ENCODE assay signal across 8 cellular contexts in genomic region chr10:133388973-133389818, GRCh38. TPM values are rescaled to one million over a fixed set of nuclear protein-coding genes. Genes with fewer than 3 reads are reported as not detected.
DNase-seq lines count a peak whose midpoint lies in the region; ATAC-seq, FAIRE-seq and TF ChIP-seq lines count a peak whose summit lies in the region.

No MANE protein-coding gene starts in this region.

- H3K9me2 ChIP-seq in PC-9 (ENCODE audit: insufficient read depth), result no peaks in the 10 kb centered on the region

- CTCF ChIA-PET in PC-9 (lab: Charles Lee), result interaction anchor here (0.6 kb wide), 1 partner anchor 50 kb away, joined by 3 read pairs; no protein-coding TSS in a partner anchor

- H3K4me1 ChIP-seq in BLaER1 treated with 17β-estradiol and CSF1 and Interleukin-3, amounts not matched to agents 10 nM and 100 nM, result peaks cover 51 to 78% (median 68%) of the 10 kb centered on the region in 10 experiments
- no peaks in the 10 kb centered on the region for H3K4me1 ChIP-seq in kidney (ENCODE audit: control insufficient read depth in 1 of 2, insufficient read depth in 1 of 2, low read depth in 1 of 2, low read length in 2 of 2)
- peaks cover 4% of the 10 kb centered on the region; the same call in 1 of the 2 replicates for H3K4me1 ChIP-seq in PC-9 (replicated peaks; ENCODE audit: insufficient read depth)

- no peaks in the 10 kb centered on the region for H3K27me3 ChIP-seq in BLaER1 treated with 17β-estradiol and CSF1 and Interleukin-3, amounts not matched to agents 10 nM and 100 nM
- H3K27me3 ChIP-seq in PC-9 (ENCODE audit: insufficient read depth, low read depth), result no peaks in the 10 kb centered on the region

- peak; percentile 76 for ATAC-seq in HG03108 (IDR thresholded peaks at IDR 0.05; ENCODE audit: unreplicated experiment)

- H3K4me2 ChIP-seq in BLaER1 treated with 17β-estradiol and CSF1 and Interleukin-3, amounts not matched to agents 10 nM and 100 nM, result peak overlapping the region; percentile 95 to 100 (median 100)
- no peak overlapping the region for H3K4me2 ChIP-seq in PC-9

- no peaks in the 10 kb centered on the region for H3K79me2 ChIP-seq in PC-9 (ENCODE audit: low read depth)

- H3K4me3 ChIP-seq in BLaER1 treated with 17β-estradiol and CSF1 and Interleukin-3, amounts not matched to agents 10 nM and 100 nM, result peak overlapping the region; percentile 54 to 78 (median 72)
- H3K4me3 ChIP-seq in kidney (ENCODE audit: low read length in 2 of 2), result no peak overlapping the region
- H3K4me3 ChIP-seq in PC-9, result no peak overlapping the region

- peaks cover 0 to 4% (median 0%) of the 10 kb centered on the region in 11 experiments; a peak in 1 of 22 replicates for H3K36me3 ChIP-seq in BLaER1 treated with 17β-estradiol and CSF1 and Interleukin-3, amounts not matched to agents 10 nM and 100 nM
- H3K36me3 ChIP-seq in kidney (ENCODE audit: control insufficient read depth in 1 of 2, insufficient read depth in 2 of 2, low read length in 2 of 2) (peaks cover 0 to 4% of the 10 kb centered on the region in 2 donors), PC-9 (ENCODE audit: low read depth) (no peaks in the 10 kb centered on the region)

- H3K9ac ChIP-seq in BLaER1 treated with 17β-estradiol and CSF1 and Interleukin-3, amounts not matched to agents 10 nM and 100 nM, result peak overlapping the region; percentile 69 to 88 (median 82)
- no peak overlapping the region for H3K9ac ChIP-seq in kidney (ENCODE audit: low read length in 2 of 2)

- POLR2A ChIA-PET in PC-9 (lab: Charles Lee; ENCODE audit: unreplicated experiment), result no interaction called here

- no peak for TF ChIP-seq CTCF in kidney (IDR thresholded peaks at IDR 0.05; ENCODE audit: borderline replicate concordance, extremely low read depth, insufficient read depth)
- TF ChIP-seq CTCF in PC-9 (conservative IDR thresholded peaks at IDR 0.05), result no peak

- DNase-seq in T-helper 2 cell (peak in 3 of 5 experiments; percentile 15 to 89 (median 49)), kidney (peak; percentile 71), PC-9 (no peak), NCI-H2171 treated with DMSO at 0.1 percent for 48 hours (lab: John Stamatoyannopoulos, UW) (no peak)
- no peak for DNase-seq in effector CD8-positive, alpha-beta T cell (lab: John Stamatoyannopoulos, UW)

- peak; percentile 55 for TF ChIP-seq POLR2A in GM19193 (IDR thresholded peaks at IDR 0.05; ENCODE audit: extremely low read depth, insufficient read depth, insufficient read length)

- peaks cover 15% of the 10 kb centered on the region; the same call in 1 of the 2 replicates for H3F3A ChIP-seq in PC-9 (ENCODE audit: insufficient read depth, low read depth)

- peak overlapping the region; percentile 23 to 92 (median 85); a peak in 21 of 22 replicates for H3K27ac ChIP-seq in BLaER1 treated with 17β-estradiol and CSF1 and Interleukin-3, amounts not matched to agents 10 nM and 100 nM
- H3K27ac ChIP-seq in kidney (ENCODE audit: low read depth in 2 of 2, low read length in 2 of 2), result no peak overlapping the region
- H3K27ac ChIP-seq in PC-9, result no peak overlapping the region

- H4K20me1 ChIP-seq in BLaER1 treated with 17β-estradiol and CSF1 and Interleukin-3, amounts not matched to agents 10 nM and 100 nM, result no peaks in the 10 kb centered on the region
- no peaks in the 10 kb centered on the region for H4K20me1 ChIP-seq in PC-9 (ENCODE audit: insufficient read depth)

- H3K9me3 ChIP-seq in BLaER1 treated with 17β-estradiol and CSF1 and Interleukin-3, amounts not matched to agents 10 nM and 100 nM (replicated peaks in 1 of 11), result no peaks in the 10 kb centered on the region
- H3K9me3 ChIP-seq in kidney (ENCODE audit: control insufficient read depth in 1 of 2, low read length in 2 of 2) (no peaks in the 10 kb centered on the region), PC-9 (ENCODE audit: insufficient read depth, low read depth) (no peaks in the 10 kb centered on the region)

- no peak for FAIRE-seq in kidney (lab: Jason Lieb, UNC)

- intact Hi-C loops in kidney (cut with DNase I) (no loop called here), PC-9 (cut with micrococcal nuclease; ENCODE audit: unreplicated experiment) (no loop called here)

- no TSS peak for BruUV-seq in PC-9 (replicated peaks; lab: Mats Ljungman, UMichigan)

- H2AFZ ChIP-seq in PC-9, result no peak overlapping the region

RNA-seq across cellular contexts. Expression of gene MTG1, which starts 4.8 kb away (rescaled TPM):
- 51.1 TPM for total RNA-seq in kidney
- 68.5 TPM for polyA plus RNA-seq in kidney (ENCODE audit: insufficient read depth, low read depth, low replicate concordance)
- 33.0 and 45.9 TPM in 2 replicates for total RNA-seq in PC-9 (2021)

RNA-seq across cellular contexts. Expression of gene PAOX, which starts 10.1 kb away (rescaled TPM):
- total RNA-seq in kidney, result 7.0 TPM
- 14.4 TPM for polyA plus RNA-seq in kidney (ENCODE audit: insufficient read depth, low read depth, low replicate concordance)
- 5.7 and 9.5 TPM in 2 replicates for total RNA-seq in PC-9 (2021)

RNA-seq across cellular contexts. Expression of gene ECHS1, which starts 16.0 kb away (rescaled TPM):
- total RNA-seq in kidney (85.6 TPM), PC-9 (2021) (86.6 and 90.7 TPM in 2 replicates)
- 599 TPM for polyA plus RNA-seq in kidney (ENCODE audit: insufficient read depth, low read depth, low replicate concordance)

RNA-seq across cellular contexts. Expression of gene FUOM, which starts 31.4 kb away (rescaled TPM):
- total RNA-seq in kidney (17.5 TPM), PC-9 (2021) (7.4 and 12.5 TPM in 2 replicates)
- 118 TPM for polyA plus RNA-seq in kidney (ENCODE audit: insufficient read depth, low read depth, low replicate concordance)

RNA-seq across cellular contexts. Expression of gene SPRN, which starts 35.2 kb away (rescaled TPM):
- not detected for total RNA-seq in kidney
- polyA plus RNA-seq in kidney (ENCODE audit: insufficient read depth, low read depth, low replicate concordance), result not detected
- not detected in 2 replicates for total RNA-seq in PC-9 (2021)

Comparison
In these comparisons a context has a peak if more than half of its experiments do, and no peak if none do; other contexts are left out.
1. H3K27ac ChIP-seq: peak in BLaER1 treated with 17β-estradiol and CSF1 and Interleukin-3, amounts not matched to agents 10 nM and 100 nM (11 of 11); none in kidney (0 of 2) and PC-9 (single experiment).
2. H3K4me3 ChIP-seq: peak in BLaER1 treated with 17β-estradiol and CSF1 and Interleukin-3, amounts not matched to agents 10 nM and 100 nM (10 of 10); none in kidney (0 of 2) and PC-9 (single experiment).
3. H3K9ac ChIP-seq: peak in BLaER1 treated with 17β-estradiol and CSF1 and Interleukin-3, amounts not matched to agents 10 nM and 100 nM (11 of 11); none in kidney (0 of 2).
4. DNase-seq: peak in T-helper 2 cell (3 of 5) and kidney (single experiment); none in effector CD8-positive, alpha-beta T cell (single experiment), PC-9 (0 of 2) and NCI-H2171 treated with DMSO at 0.1 percent for 48 hours (single experiment).